In the genomic region with DNA sequence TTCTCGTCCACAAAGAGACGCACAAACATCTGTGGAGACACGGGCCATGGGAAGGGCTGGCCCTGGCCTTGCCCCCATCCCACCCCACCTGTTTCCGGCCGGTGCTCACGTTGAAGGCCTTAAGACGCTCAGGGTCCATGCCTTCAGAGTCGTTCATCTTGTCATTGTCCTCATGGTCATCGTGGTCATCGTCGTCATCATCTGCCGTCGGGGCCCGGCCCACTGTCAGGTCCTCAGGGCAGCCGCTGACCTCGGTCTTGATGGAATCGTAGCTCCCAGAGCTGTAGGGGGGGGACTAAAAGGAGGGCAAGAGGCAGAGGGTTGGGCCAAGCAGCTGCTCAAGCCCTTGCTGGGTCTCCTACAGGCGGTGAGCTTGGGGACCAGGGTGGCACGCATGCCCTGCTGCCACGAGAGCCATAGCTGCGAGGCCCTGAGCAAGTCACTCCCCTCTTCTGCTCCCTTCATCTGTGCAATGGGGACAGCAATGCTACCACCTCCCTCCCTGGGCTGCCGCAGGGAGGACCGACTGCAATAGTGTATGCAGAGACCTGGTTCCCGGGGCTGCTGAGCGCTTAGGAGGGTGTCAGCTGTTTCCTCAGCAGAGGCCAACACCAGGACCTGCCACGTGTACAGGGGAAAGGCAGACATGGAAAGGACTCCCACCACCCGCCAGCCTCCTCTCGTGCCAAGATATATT, we compare ENCODE assay signal across 1 cellular context.
TF ChIP-seq lines count a peak whose summit lies in the region.

No MANE protein-coding gene starts in this region.

TF ChIP-seq in endothelial cell of umbilical vein, 7 proteins besides CTCF, POLR2A, EP300 and RAD21:
- TF ChIP-seq MYC (IDR thresholded peaks at IDR 0.05; ENCODE audit: low read depth, low read length) (no peak), POLR2AphosphoS5 (IDR thresholded peaks at IDR 0.05; ENCODE audit: insufficient read depth, low read depth, low read length) (peak; percentile 2)
